ENCODE assay signal across 6 cellular contexts in the genomic region with DNA sequence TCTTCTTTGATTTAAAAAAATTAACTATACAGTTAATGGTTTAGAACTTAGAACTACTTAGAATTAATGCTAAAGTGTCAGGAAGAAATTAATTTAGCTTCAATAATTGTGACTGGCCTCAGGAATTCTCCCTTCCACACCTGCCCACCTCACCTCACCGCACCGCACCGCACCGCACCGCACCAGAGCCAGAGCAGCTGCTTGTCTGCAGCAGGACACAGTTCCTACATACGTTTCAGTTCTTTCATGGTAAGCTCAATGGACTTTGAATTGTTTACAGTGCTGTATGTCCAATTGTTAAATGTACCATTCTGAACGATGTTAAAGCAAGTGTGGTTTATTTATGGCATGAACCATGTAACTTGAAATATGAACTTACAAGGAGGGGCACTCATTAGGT.
A peak's percentile ranks its signal among the peaks of the same experiment; 100 is the strongest.
DNase-seq lines count a peak whose midpoint lies in the region; FAIRE-seq and TF ChIP-seq lines count a peak whose summit lies in the region.
"Not testable (repeated sequence)": the region's sequence is repeated elsewhere in the genome, so short reads cannot be mapped to it uniquely, and the experiment has no call there.

No MANE protein-coding gene starts in this region.

- not testable (repeated sequence) for H3K27me3 Mint-ChIP-seq in neural crest cell (ENCODE audit: low read depth)

- intact Hi-C loops in kidney (cut with DNase I): not testable (repeated sequence)

- H3K36me3 Mint-ChIP-seq in neural crest cell (ENCODE audit: low read depth): not testable (repeated sequence)

- H3K9ac ChIP-seq in kidney (ENCODE audit: low read length in 2 of 2): not testable (repeated sequence)

- H3K4me1 Mint-ChIP-seq in neural crest cell: not testable (repeated sequence)

- H3K9me3 Mint-ChIP-seq in neural crest cell: not testable (repeated sequence)

- FAIRE-seq in G401.6 (lab: Jason Lieb, UNC): peak; percentile 75
- peak; percentile 39 for FAIRE-seq in GM19239 (lab: Jason Lieb, UNC)
- peak; percentile 62 for FAIRE-seq in bronchial epithelial cell (lab: Jason Lieb, UNC)
- FAIRE-seq in kidney (lab: Jason Lieb, UNC): peak; percentile 88

- H3K27ac ChIP-seq in kidney (ENCODE audit: low read depth in 2 of 2, low read length in 2 of 2): not testable (repeated sequence)

- not testable (repeated sequence) for H3K4me3 ChIP-seq in bronchial epithelial cell (ENCODE audit: low read depth, low read length); kidney (ENCODE audit: low read length in 2 of 2)

- H3K4me3 Mint-ChIP-seq in neural crest cell: not testable (repeated sequence)

- not testable (repeated sequence) for H3K4me1 ChIP-seq in kidney (ENCODE audit: control insufficient read depth in 1 of 2, insufficient read depth in 1 of 2, low read depth in 1 of 2, low read length in 2 of 2)

- not testable (repeated sequence) for H3K27me3 ChIP-seq in bronchial epithelial cell (ENCODE audit: control insufficient read depth, insufficient read depth, low read length)

- not testable (repeated sequence) for H3K9me3 ChIP-seq in kidney (ENCODE audit: control insufficient read depth in 1 of 2, low read length in 2 of 2)

- TF ChIP-seq CTCF in bronchial epithelial cell (IDR thresholded peaks at IDR 0.05; ENCODE audit: insufficient read depth, low read length, severe bottlenecking); kidney (IDR thresholded peaks at IDR 0.05; ENCODE audit: borderline replicate concordance, extremely low read depth, insufficient read depth); neural crest cell (conservative IDR thresholded peaks at IDR 0.05): not testable (repeated sequence)

- not testable (repeated sequence) for DNase-seq in GM19239 (ENCODE audit: insufficient read length, low spot score); bronchial epithelial cell (ENCODE audit: low read depth); neural crest cell (ENCODE audit: low read depth, low spot score)
- DNase-seq in NCI-H146 (lab: John Stamatoyannopoulos, UW): peak; percentile 11
- DNase-seq in kidney: peak; percentile 51

- not testable (repeated sequence) for H3K36me3 ChIP-seq in bronchial epithelial cell (ENCODE audit: control insufficient read depth, insufficient read depth, low read length); kidney (ENCODE audit: control insufficient read depth in 1 of 2, insufficient read depth in 2 of 2, low read length in 2 of 2)

- H3K27ac Mint-ChIP-seq in neural crest cell (ENCODE audit: unreplicated experiment): peak overlapping the region; percentile 85
